In genomic region chr12:62429457-62429856, GRCh38 we compare ENCODE assay signal across 7 cellular contexts.
"Had no signal": no experiment of that assay in that cellular context is flagged by ENCODE, and none has a peak within 500 bp of the region (broad histone marks: within the 10 kb centered on the region; RNA-seq: fewer than 3 reads in every experiment).

No MANE protein-coding gene starts in this region.

- H3K27ac ChIP-seq: HL-60, KMS-11 had no signal

- ATAC-seq: HepG2 had no signal

- H3K4me2 ChIP-seq: KMS-11 had no signal

- H3K9ac ChIP-seq: KMS-11 had no signal

- DNase-seq: IMR-90, KBM-7, KG1 had no signal

- FAIRE-seq: HepG2, HTR-8/SVneo had no signal
